8 cellular contexts compared by ENCODE assay signal in genomic region chr1:12184008-12184681, GRCh38. TPM values are rescaled to one million over a fixed set of nuclear protein-coding genes. Genes with fewer than 3 reads are reported as not detected.
A peak's percentile ranks its signal among the peaks of the same experiment; 100 is the strongest.
DNase-seq lines count a peak whose midpoint lies in the region; ATAC-seq and TF ChIP-seq lines count a peak whose summit lies in the region.

No MANE protein-coding gene starts in this region.

- TF ChIP-seq CTCF in GM12874 (IDR thresholded peaks at IDR 0.05; ENCODE audit: insufficient read depth, low read depth, low read length) = peak; percentile 23; the same call in 1 of the 2 replicates
- TF ChIP-seq CTCF in WI38 (IDR thresholded peaks at IDR 0.05; ENCODE audit: low read depth, low read length) = peak; percentile 51; the same call in 1 of the 2 replicates
- TF ChIP-seq CTCF in ovary (IDR thresholded peaks at IDR 0.05) = peak in 1 of 3 donors; percentile 35

- 5 to 10% (median 7%) methylated on average over 9 to 10 of the region's 10 CpGs for WGBS in ovary, 3 donors

- H3K4me3 ChIP-seq in WI38 (ENCODE audit: low read depth, low read length) = no peak overlapping the region
- H3K4me3 ChIP-seq in ovary = no peak overlapping the region

- peak overlapping the region; percentile 71 to 89 for H3K27ac ChIP-seq in ovary

- peak; percentile 91 for DNase-seq in Right ventricle myocardium superior
- peak; percentile 80 to 89 (median 85) for DNase-seq in ovary
- no peak for DNase-seq in NCI-H2029 treated with DMSO at 0.1 percent for 48 hours (lab: John Stamatoyannopoulos, UW)
- DNase-seq in NCI-H226 = no peak
- DNase-seq in NCI-H345 treated with DMSO at 0.1 percent for 48 hours (lab: John Stamatoyannopoulos, UW; ENCODE audit: unreplicated experiment) = no peak

- H3K36me3 ChIP-seq in ovary = no peaks in the 10 kb centered on the region

- no peak for TF ChIP-seq EP300 in ovary (IDR thresholded peaks at IDR 0.05)

- H3K27me3 ChIP-seq in ovary = no peaks in the 10 kb centered on the region

- ATAC-seq in Right ventricle myocardium superior (ENCODE audit: poor library complexity) (peak; percentile 86), HG02885 (IDR thresholded peaks at IDR 0.05; ENCODE audit: poor library complexity, unreplicated experiment) (no peak)

- peaks cover 15% of the 10 kb centered on the region for H3K4me1 ChIP-seq in ovary (ENCODE audit: insufficient read depth)

- TF ChIP-seq POLR2A in ovary (IDR thresholded peaks at IDR 0.05) = no peak

- no peaks in the 10 kb centered on the region for H3K9me3 ChIP-seq in ovary

- intact Hi-C loops in Right ventricle myocardium superior (cut with DNase I) (no loop called here), ovary (cut with DNase I) (no loop called here)

RNA-seq across cellular contexts. Expression of gene TNFRSF1B, which starts 17.4 kb away (rescaled TPM):
- 13.7 TPM for total RNA-seq in Right ventricle myocardium superior
- 10 to 100 TPM; 11.4 to 27.6 (median 21.6) TPM for total RNA-seq in ovary
- polyA plus RNA-seq in ovary = 10 to 100 TPM; 10.3 to 14.3 TPM

RNA-seq across cellular contexts. Expression of gene VPS13D, which starts 45.7 kb away (rescaled TPM):
- total RNA-seq in Right ventricle myocardium superior = 63.3 TPM
- total RNA-seq in ovary = 10 to 100 TPM; 36.0 to 59.3 (median 47.8) TPM
- polyA plus RNA-seq in ovary = 10 to 100 TPM; 19.8 to 36.0 TPM

Comparison
In these comparisons a context has a peak if more than half of its experiments do, and no peak if none do; other contexts are left out.
1. DNase-seq: peak in Right ventricle myocardium superior (single experiment) and ovary (5 of 5); none in NCI-H2029 treated with DMSO at 0.1 percent for 48 hours (single experiment), NCI-H226 (single experiment) and NCI-H345 treated with DMSO at 0.1 percent for 48 hours (single experiment).